8 cellular contexts compared by ENCODE assay signal in genomic region chr9:128066713-128067621, GRCh38. TPM values are rescaled to one million over a fixed set of nuclear protein-coding genes. Genes with fewer than 3 reads are reported as not detected.
DNase-seq lines count a peak whose midpoint lies in the region; ATAC-seq and TF ChIP-seq lines count a peak whose summit lies in the region.

Gene NAIF1 (minus strand): TSS chr9:128067320. CDS start chr9:128067101, 219 bp downstream.

- H2AFZ ChIP-seq in osteoblast (ENCODE audit: low read length): peak within 1 kb of the TSS; percentile 86

- peaks cover 58% of the 10 kb centered on the region for H3K4me1 Mint-ChIP-seq in activated naive CD8-positive, alpha-beta T cell (ENCODE audit: low read depth)
- H3K4me1 Mint-ChIP-seq in glutamatergic neuron (ENCODE audit: low read depth, unreplicated experiment): peaks cover 14% of the 10 kb centered on the region

- H3K27ac ChIP-seq in osteoblast (ENCODE audit: low read depth, low read length) (peak within 1 kb of the TSS; percentile 96), thymus (ENCODE audit: low read depth) (peak within 1 kb of the TSS; percentile 98)

- TF ChIP-seq CTCF in glutamatergic neuron (IDR thresholded peaks at IDR 0.05; ENCODE audit: partially characterized antibody, unreplicated experiment) (peak; percentile 15), osteoblast (IDR thresholded peaks at IDR 0.05; ENCODE audit: extremely low read depth, low read depth, low read length) (no peak)

- peaks cover 57% of the 10 kb centered on the region for H3K79me2 ChIP-seq in osteoblast (ENCODE audit: insufficient read depth, low read length)

- peak within 1 kb of the TSS; percentile 98 for H3K4me2 ChIP-seq in osteoblast (ENCODE audit: insufficient read depth, low read length)

- peak; percentile 100 for DNase-seq in NCI-H1092 treated with DMSO at 0.1 percent for 48 hours (lab: John Stamatoyannopoulos, UW)
- DNase-seq in SKM-1 treated with dmso at 0.1 percent for 144 hours (lab: John Stamatoyannopoulos, UW; ENCODE audit: unreplicated experiment): peak; percentile 99
- DNase-seq in glutamatergic neuron: peak; percentile 93
- peak; percentile 100 for DNase-seq in osteoblast (ENCODE audit: insufficient read length, low spot score, missing footprints)

- no peaks in the 10 kb centered on the region for H4K20me1 ChIP-seq in osteoblast (ENCODE audit: insufficient read depth, low read length)

- no peaks in the 10 kb centered on the region for H3K9me3 Mint-ChIP-seq in activated naive CD8-positive, alpha-beta T cell (ENCODE audit: low read depth)
- peaks cover 8% of the 10 kb centered on the region for H3K9me3 Mint-ChIP-seq in glutamatergic neuron (ENCODE audit: unreplicated experiment)

- peaks cover 5% of the 10 kb centered on the region for H3K36me3 Mint-ChIP-seq in activated naive CD8-positive, alpha-beta T cell
- H3K36me3 Mint-ChIP-seq in glutamatergic neuron (ENCODE audit: unreplicated experiment): no peaks in the 10 kb centered on the region

- H3K27me3 Mint-ChIP-seq in activated naive CD8-positive, alpha-beta T cell: no peaks in the 10 kb centered on the region
- peaks cover 2% of the 10 kb centered on the region for H3K27me3 Mint-ChIP-seq in glutamatergic neuron (ENCODE audit: unreplicated experiment)

- H3K4me3 ChIP-seq in GM08714 (ENCODE audit: low read length) (peak within 1 kb of the TSS; percentile 94), osteoblast (ENCODE audit: insufficient read depth, low read length) (peak within 1 kb of the TSS; percentile 84), thymus (ENCODE audit: low read length) (peak within 1 kb of the TSS; percentile 77)

- no peaks in the 10 kb centered on the region for H3K9me3 ChIP-seq in osteoblast (ENCODE audit: low read depth, low read length)
- H3K9me3 ChIP-seq in thymus (ENCODE audit: control insufficient read depth): no peaks in the 10 kb centered on the region

- peak within 1 kb of the TSS; percentile 92 for H3K27ac Mint-ChIP-seq in activated naive CD8-positive, alpha-beta T cell
- H3K27ac Mint-ChIP-seq in glutamatergic neuron (ENCODE audit: unreplicated experiment): no peak within 1 kb of the TSS

- 38% methylated on average over 53 of the region's 53 CpGs for WGBS in thymus

- peaks cover 12% of the 10 kb centered on the region for H3K36me3 ChIP-seq in osteoblast (ENCODE audit: insufficient read depth, low read length)
- H3K36me3 ChIP-seq in thymus (ENCODE audit: control insufficient read depth, insufficient read depth): peaks cover 18% of the 10 kb centered on the region

- peak; percentile 61 for ATAC-seq in HG02610 (IDR thresholded peaks at IDR 0.05; ENCODE audit: unreplicated experiment)

- no peak within 1 kb of the TSS for H3K4me3 Mint-ChIP-seq in activated naive CD8-positive, alpha-beta T cell
- peak within 1 kb of the TSS; percentile 79 for H3K4me3 Mint-ChIP-seq in glutamatergic neuron (ENCODE audit: unreplicated experiment)

- H3K27me3 ChIP-seq in osteoblast (ENCODE audit: insufficient read depth, low read length) (no peaks in the 10 kb centered on the region), thymus (ENCODE audit: control insufficient read depth, insufficient read depth) (no peaks in the 10 kb centered on the region)

- H3K4me1 ChIP-seq in osteoblast (ENCODE audit: insufficient read depth, low read length): peaks cover 29% of the 10 kb centered on the region
- peaks cover 41% of the 10 kb centered on the region for H3K4me1 ChIP-seq in thymus (ENCODE audit: control insufficient read depth, insufficient read depth, low read length)

RNA-seq across cellular contexts. Expression of gene NAIF1, which starts in this region (rescaled TPM):
- total RNA-seq in glutamatergic neuron (ENCODE audit: unreplicated experiment) (6.2 TPM), osteoblast (10.1 and 10.6 TPM in 2 replicates)
- polyA plus RNA-seq in thymus: 11.5 TPM

Comparison
In these comparisons a context has a peak if more than half of its experiments do, and no peak if none do; other contexts are left out.
1. Peak in every context shown above with its lines: DNase-seq, ATAC-seq, H3K4me3 ChIP-seq and H3K27ac ChIP-seq.